7 cellular contexts compared by ENCODE assay signal in the genomic region with DNA sequence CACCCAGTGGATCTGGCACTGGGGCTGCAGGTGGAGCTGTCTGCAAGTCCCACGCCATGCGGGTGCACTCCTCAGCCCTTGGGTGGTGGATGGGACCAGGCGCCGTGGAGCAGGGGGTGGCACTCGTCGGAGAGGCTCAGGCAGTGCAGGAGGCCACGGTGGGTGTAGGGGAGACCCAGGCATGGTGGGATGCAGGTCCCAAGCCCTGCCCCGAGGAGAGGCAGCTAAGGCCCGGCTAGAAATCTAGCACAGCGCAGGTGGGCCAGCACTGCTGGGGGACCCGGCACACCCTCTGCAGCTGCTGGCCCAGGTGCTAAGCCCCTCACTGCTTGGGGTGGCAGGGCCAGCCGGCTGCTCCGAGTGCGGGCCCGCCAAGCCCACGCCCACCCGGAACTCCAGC. TPM values are rescaled to one million over a fixed set of nuclear protein-coding genes. Genes with fewer than 3 reads are reported as not detected.
"Had no signal": no experiment of that assay in that cellular context is flagged by ENCODE, and none has a peak within 500 bp of the region (broad histone marks: within the 10 kb centered on the region; RNA-seq: fewer than 3 reads in every experiment).

No MANE protein-coding gene starts in this region.

- H2AFZ ChIP-seq: GM23248 had no signal

- DNase-seq: GM23248, GOT3, H7, HCEC 1CT had no signal

- H3K27ac ChIP-seq: GM23248, HL-60 had no signal

- ATAC-seq: HepG2 had no signal

- H3K27ac Mint-ChIP-seq: IgD-negative memory B cell had no signal

- H3K4me3 Mint-ChIP-seq: IgD-negative memory B cell had no signal

- H3K36me3 Mint-ChIP-seq: IgD-negative memory B cell had no signal

- H3K9ac ChIP-seq: GM23248 had no signal

- H3K4me3 ChIP-seq: GM23248 had no signal

- H3K4me1 Mint-ChIP-seq: IgD-negative memory B cell had no signal

RNA-seq across cellular contexts. Expression of a gene that starts 25.7 kb away (rescaled TPM):
- polyA plus RNA-seq: HepG2, IgD-negative memory B cell had no signal
